Comparison of ENCODE assay signal across 15 cellular contexts in genomic region chr2:202221873-202222272, GRCh38. TPM values are rescaled to one million over a fixed set of nuclear protein-coding genes. Genes with fewer than 3 reads are reported as not detected.
DNase-seq lines count a peak whose midpoint lies in the region; ATAC-seq, FAIRE-seq and TF ChIP-seq lines count a peak whose summit lies in the region.
"Had no signal": no experiment of that assay in that cellular context is flagged by ENCODE, and none has a peak within 500 bp of the region (broad histone marks: within the 10 kb centered on the region; RNA-seq: fewer than 3 reads in every experiment).

No MANE protein-coding gene starts in this region.

- H3K36me3 Mint-ChIP-seq in T-helper 17 cell (ENCODE audit: low read depth): peaks cover 16% of the 10 kb centered on the region

- DNase-seq in HepG2 (ENCODE audit: low spot score) (no peak), right lobe of liver (no peak), T-helper 17 cell (no peak), iPS-NIHi11 (ENCODE audit: low spot score) (peak; percentile 20), NCI-H128 (lab: John Stamatoyannopoulos, UW; ENCODE audit: unreplicated experiment) (no peak), lower leg skin (ENCODE audit: low spot score in 2 of 2) (no peak), substantia nigra (lab: John Stamatoyannopoulos, UW) (no peak)
- DNase-seq: GDM1; kidney; NCI-H524; SIG-M5; stimulated activated CD8-positive, alpha-beta memory T cell treated with anti-CD3 and anti-CD28 coated beads, Interleukin-4, amount 100 ng/mL, for 48 hours had no signal

- POLR2A ChIA-PET in HepG2 (lab: Yijun Ruan, JAX): no interaction called here

- intact Hi-C loops in HepG2 (cut with micrococcal nuclease; ENCODE audit: unreplicated experiment): no loop called here
- intact Hi-C loops in right lobe of liver (cut with DNase I): no loop called here
- intact Hi-C loops in lower leg skin (cut with DNase I; ENCODE audit: low total_unique reads): no loop called here

- ATAC-seq in HepG2 (no peak), right lobe of liver (no peak), T-helper 17 cell (no peak), GM18861 (IDR thresholded peaks at IDR 0.05; ENCODE audit: unreplicated experiment) (no peak)

- TF ChIP-seq CTCF in HepG2 (CRISPR knock-in tag; IDR thresholded peaks at IDR 0.05) (no peak), right lobe of liver (IDR thresholded peaks at IDR 0.05) (no peak), lower leg skin (IDR thresholded peaks at IDR 0.05) (no peak)

- H3K27ac ChIP-seq in HepG2 (ENCODE audit: extremely low read length, insufficient read depth, low read length) (no peak overlapping the region), right lobe of liver (no peak overlapping the region), substantia nigra (ENCODE audit: low read depth, low read length, poor library complexity, severe bottlenecking) (no peak overlapping the region)
- H3K27ac ChIP-seq: BLaER1, neutrophil had no signal

- no peak overlapping the region for H3K4me3 Mint-ChIP-seq in T-helper 17 cell

- no peak overlapping the region for H3K4me3 ChIP-seq in HepG2 (replicated peaks in 1 of 3; ENCODE audit: insufficient read depth in 1 of 3, low read depth in 2 of 3, low read length in 3 of 3)
- H3K4me3 ChIP-seq in right lobe of liver: no peak overlapping the region
- H3K4me3 ChIP-seq in lower leg skin (ENCODE audit: low read depth, poor library complexity, severe bottlenecking): no peak overlapping the region
- H3K4me3 ChIP-seq: BLaER1 had no signal

- H3K4me1 Mint-ChIP-seq in T-helper 17 cell: peaks cover 40% of the 10 kb centered on the region

- no peak for TF ChIP-seq RAD21 in HepG2 (CRISPR knock-in tag; IDR thresholded peaks at IDR 0.05)

- no peak overlapping the region for H3K4me2 ChIP-seq in HepG2 (ENCODE audit: low read depth, low read length)
- H3K4me2 ChIP-seq: BLaER1 had no signal

- no peak overlapping the region for H2AFZ ChIP-seq in HepG2 (ENCODE audit: low read length)

- TF ChIP-seq POLR2A in HepG2 (IDR thresholded peaks at IDR 0.05; ENCODE audit: insufficient read depth in 1 of 2, low read depth in 2 of 2, low read length in 2 of 2): no peak
- no peak for TF ChIP-seq POLR2A in right lobe of liver (IDR thresholded peaks at IDR 0.05)
- TF ChIP-seq POLR2A in lower leg skin (IDR thresholded peaks at IDR 0.05): no peak

- H3K79me2 ChIP-seq in HepG2 (ENCODE audit: insufficient read depth, low read length): peaks cover 82% of the 10 kb centered on the region

- in situ Hi-C loops in HepG2 (cut with HindIII; ENCODE audit: extremely low pct_ligation_motif_present, low pct_unique_long_range_greater_than_20kb): no loop called here

- H3K27me3 Mint-ChIP-seq in T-helper 17 cell: no peaks in the 10 kb centered on the region

- 93% methylated on average over 1 of the region's 1 CpG for WGBS in HepG2 (ENCODE audit: low lambda C conversion rate)
- WGBS in right lobe of liver (ENCODE audit: insufficient coverage, low coverage, low lambda C conversion rate, missing lambda C conversion rate): no CpG with 5 or more reads among the region's 1 CpG
- 82 to 87% methylated on average over 1 of the region's 1 CpG for WGBS in lower leg skin, 2 donors

- H3K9ac ChIP-seq in HepG2 (ENCODE audit: insufficient read depth, low read depth, low read length): no peak overlapping the region
- H3K9ac ChIP-seq: BLaER1 had no signal

- H4K20me1 ChIP-seq in HepG2 (ENCODE audit: insufficient read depth, low read length): peaks cover 33% of the 10 kb centered on the region

- peak overlapping the region; percentile 80 for H3K27ac Mint-ChIP-seq in T-helper 17 cell

- FAIRE-seq in HepG2 (lab: Jason Lieb, UNC): no peak
- FAIRE-seq: kidney had no signal

- CTCF ChIA-PET in HepG2 (lab: Yijun Ruan, JAX; ENCODE audit: low intra/inter-chr PET ratio, low total read pairs): no interaction called here

- BruUV-seq in HepG2 (replicated peaks; lab: Mats Ljungman, UMichigan): TSS peak; percentile 17

- H3K36me3 ChIP-seq in HepG2 (replicated peaks in 1 of 2; ENCODE audit: control insufficient read depth in 1 of 2, insufficient read depth in 2 of 2, low read length in 2 of 2) (peaks cover 7 to 41% of the 10 kb centered on the region in 2 experiments), right lobe of liver (peaks cover 0 to 8% (median 2%) of the 10 kb centered on the region in 4 donors)

- H3K27me3 ChIP-seq in HepG2 (ENCODE audit: control insufficient read depth in 1 of 2, insufficient read depth in 2 of 2, low read length in 2 of 2) (no peaks in the 10 kb centered on the region), right lobe of liver (no peaks in the 10 kb centered on the region)
- H3K27me3 ChIP-seq: BLaER1, neutrophil had no signal

- TF ChIP-seq EP300 in HepG2 (IDR thresholded peaks at IDR 0.05; ENCODE audit: low read depth in 2 of 2, low read length in 2 of 2) (no peak), HepG2 (CRISPR knock-in tag; IDR thresholded peaks at IDR 0.05; ENCODE audit: borderline replicate concordance) (no peak)

- H3K4me1 ChIP-seq in HepG2 (ENCODE audit: insufficient read depth, low read length) (no peaks in the 10 kb centered on the region), right lobe of liver (no peaks in the 10 kb centered on the region)
- H3K4me1 ChIP-seq: BLaER1 had no signal

- no peaks in the 10 kb centered on the region for H3K9me3 ChIP-seq in HepG2 (ENCODE audit: low read length)
- H3K9me3 ChIP-seq in right lobe of liver: no peaks in the 10 kb centered on the region
- H3K9me3 ChIP-seq in T-helper 17 cell (ENCODE audit: control insufficient read depth, low read length, poor library complexity, severe bottlenecking): no peaks in the 10 kb centered on the region
- H3K9me3 ChIP-seq: BLaER1, neutrophil had no signal

TF ChIP-seq in HepG2, 621 proteins besides CTCF, POLR2A, EP300 and RAD21 (continues in another document):
- TF ChIP-seq ZNF598 (CRISPR knock-in tag; IDR thresholded peaks at IDR 0.05; ENCODE audit: borderline replicate concordance) (no peak), ZNF331 (CRISPR knock-in tag; IDR thresholded peaks at IDR 0.05) (no peak)

RNA-seq across cellular contexts. Expression of gene SUMO1, which starts 16.5 kb away (rescaled TPM):
- 173 and 267 TPM in 2 replicates for total RNA-seq in HepG2 (2016; rRNA removed; fragmentation: Illumina TruSeq; extraction: Trizol)
- 49.4 and 50.3 TPM in 2 replicates for total RNA-seq in HepG2 (2016; cell fraction: cytosol; rRNA removed; fragmentation: Illumina TruSeq; extraction: Trizol; ENCODE audit: low read depth)
- total RNA-seq in HepG2 (2016; cell fraction: insoluble cytoplasmic fraction; rRNA removed; fragmentation: Illumina TruSeq; extraction: Trizol): 180 and 275 TPM in 2 replicates
- 126 and 129 TPM in 2 replicates for total RNA-seq in HepG2 (2016; cell fraction: membrane; rRNA removed; fragmentation: Illumina TruSeq; extraction: Trizol)
- 67.2 and 70.9 TPM in 2 replicates for total RNA-seq in HepG2 (2016; cell fraction: nucleus; rRNA removed; fragmentation: Illumina TruSeq; extraction: Trizol)
- polyA plus RNA-seq in HepG2 (2011; rRNA removed): 66.6 and 101 TPM in 2 replicates
- polyA plus RNA-seq in HepG2 (2011; cell fraction: cytosol; rRNA removed): 30.8 and 49.8 TPM in 2 replicates
- polyA plus RNA-seq in HepG2 (2011; cell fraction: nucleus; rRNA removed): 9.5 and 13.2 TPM in 2 replicates
- polyA plus RNA-seq in HepG2 (2012): 125 and 152 TPM in 2 replicates
- 46.4 and 59.6 TPM in 2 replicates for polyA plus RNA-seq in HepG2 (2016; cell fraction: cytosol; fragmentation: Illumina TruSeq; extraction: Trizol; ENCODE audit: low read depth)
- 350 and 397 TPM in 2 replicates for polyA plus RNA-seq in HepG2 (2016; cell fraction: insoluble cytoplasmic fraction; fragmentation: Illumina TruSeq; extraction: Trizol; ENCODE audit: low read depth)
- 114 and 128 TPM in 2 replicates for polyA plus RNA-seq in HepG2 (2016; cell fraction: membrane; fragmentation: Illumina TruSeq; extraction: Trizol; ENCODE audit: low read depth)
- 128 and 143 TPM in 2 replicates for polyA plus RNA-seq in HepG2 (2016; cell fraction: nucleus; fragmentation: Illumina TruSeq; extraction: Trizol; ENCODE audit: insufficient read depth, low read depth)
- polyA minus RNA-seq in HepG2 (2011; rRNA and poly(A)+ RNA removed; ENCODE audit: low replicate concordance): 20.6 and 23.3 TPM in 2 replicates
- 48.4 and 52.0 TPM in 2 replicates for polyA minus RNA-seq in HepG2 (2011; cell fraction: cytosol; rRNA and poly(A)+ RNA removed)
- 24.3 and 25.2 TPM in 2 replicates for polyA minus RNA-seq in HepG2 (2011; cell fraction: nucleus; rRNA and poly(A)+ RNA removed)
- total RNA-seq in right lobe of liver: 10 to 100 TPM; 43.3 to 70.8 (median 55.0) TPM
- 10 to 100 TPM; 61.1 to 72.1 TPM for total RNA-seq in T-helper 17 cell
- total RNA-seq in lower leg skin: 10 to 100 TPM; 29.6 to 46.3 (median 35.1) TPM

RNA-seq across cellular contexts. Expression of gene NOP58, which starts 43.7 kb away (rescaled TPM):
- total RNA-seq in HepG2 (2016; rRNA removed; fragmentation: Illumina TruSeq; extraction: Trizol) (203 and 220 TPM in 2 replicates), right lobe of liver (10 to 100 TPM; 16.4 to 37.8 (median 28.4) TPM), T-helper 17 cell (100 to 1,000 TPM; 253 to 273 TPM), lower leg skin (10 to 100 TPM; 39.5 to 80.5 (median 50.8) TPM)
- 64.2 and 70.2 TPM in 2 replicates for total RNA-seq in HepG2 (2016; cell fraction: cytosol; rRNA removed; fragmentation: Illumina TruSeq; extraction: Trizol; ENCODE audit: low read depth)
- 206 and 220 TPM in 2 replicates for total RNA-seq in HepG2 (2016; cell fraction: insoluble cytoplasmic fraction; rRNA removed; fragmentation: Illumina TruSeq; extraction: Trizol)
- 75.4 and 87.9 TPM in 2 replicates for total RNA-seq in HepG2 (2016; cell fraction: membrane; rRNA removed; fragmentation: Illumina TruSeq; extraction: Trizol)
- total RNA-seq in HepG2 (2016; cell fraction: nucleus; rRNA removed; fragmentation: Illumina TruSeq; extraction: Trizol): 256 and 273 TPM in 2 replicates
- polyA plus RNA-seq in HepG2 (2011; rRNA removed): 57.8 and 74.9 TPM in 2 replicates
- polyA plus RNA-seq in HepG2 (2011; cell fraction: cytosol; rRNA removed): 21.6 and 29.8 TPM in 2 replicates
- polyA plus RNA-seq in HepG2 (2011; cell fraction: nucleus; rRNA removed): 74.2 and 82.7 TPM in 2 replicates
- polyA plus RNA-seq in HepG2 (2012): 79.2 and 122 TPM in 2 replicates
- polyA plus RNA-seq in HepG2 (2016; cell fraction: cytosol; fragmentation: Illumina TruSeq; extraction: Trizol; ENCODE audit: low read depth): 34.2 and 40.6 TPM in 2 replicates
- 214 and 215 TPM in 2 replicates for polyA plus RNA-seq in HepG2 (2016; cell fraction: insoluble cytoplasmic fraction; fragmentation: Illumina TruSeq; extraction: Trizol; ENCODE audit: low read depth)
- 42.8 and 55.0 TPM in 2 replicates for polyA plus RNA-seq in HepG2 (2016; cell fraction: membrane; fragmentation: Illumina TruSeq; extraction: Trizol; ENCODE audit: low read depth)
- 310 and 337 TPM in 2 replicates for polyA plus RNA-seq in HepG2 (2016; cell fraction: nucleus; fragmentation: Illumina TruSeq; extraction: Trizol; ENCODE audit: insufficient read depth, low read depth)
- 61.2 and 104 TPM in 2 replicates for polyA minus RNA-seq in HepG2 (2011; rRNA and poly(A)+ RNA removed; ENCODE audit: low replicate concordance)
- polyA minus RNA-seq in HepG2 (2011; cell fraction: cytosol; rRNA and poly(A)+ RNA removed): 26.5 and 28.0 TPM in 2 replicates
- 278 and 321 TPM in 2 replicates for polyA minus RNA-seq in HepG2 (2011; cell fraction: nucleus; rRNA and poly(A)+ RNA removed)
